Comparison of ENCODE assay signal across 18 cellular contexts in genomic region chr2:232588031-232588430, GRCh38. TPM values are rescaled to one million over a fixed set of nuclear protein-coding genes. Genes with fewer than 3 reads are reported as not detected.
DNase-seq lines count a peak whose midpoint lies in the region; ATAC-seq and TF ChIP-seq lines count a peak whose summit lies in the region.
"Had no signal": no experiment of that assay in that cellular context is flagged by ENCODE, and none has a peak within 500 bp of the region (broad histone marks: within the 10 kb centered on the region; RNA-seq: fewer than 3 reads in every experiment).

No MANE protein-coding gene starts in this region.

- no peak overlapping the region for H2AK5ac ChIP-seq in neuronal stem cell (ENCODE audit: low read depth, low read length)

- DNase-seq in neuronal stem cell (ENCODE audit: low spot score), result no peak
- DNase-seq in NCI-H524 treated with DMSO at 0.1 percent for 48 hours (lab: John Stamatoyannopoulos, UW), result no peak
- no peak for DNase-seq in activated CD8-positive, alpha-beta T cell treated with anti-CD3 and anti-CD28 coated beads for 36 hours
- DNase-seq: CD8-positive, alpha-beta memory T cell; GOT3; KG1; NCI-H187; NCI-H345; NCI-H526; PC-3 had no signal

- no peaks in the 10 kb centered on the region for H3K9me3 ChIP-seq in neuronal stem cell (replicated peaks in 1 of 2; ENCODE audit: control insufficient read depth in 2 of 2, insufficient read depth in 1 of 2, low read depth in 1 of 2, low read length in 2 of 2)
- H3K9me3 ChIP-seq: SJSA1 had no signal

- no peak overlapping the region for H3K4ac ChIP-seq in neuronal stem cell (ENCODE audit: low read length)

- no peak overlapping the region for H2BK15ac ChIP-seq in neuronal stem cell (ENCODE audit: low read length)

- H3K9me3 Mint-ChIP-seq in dendritic cell treated with granulocyte-macrophage colony-stimulating factor and Interleukin-4, amounts not matched to agents 40 ng/mL and 50 ng/mL, for 4 days, result no peaks in the 10 kb centered on the region
- H3K9me3 Mint-ChIP-seq in activated CD8-positive, alpha-beta T cell treated with anti-CD3 and anti-CD28 coated beads for 36 hours, result peaks cover 2% of the 10 kb centered on the region
- H3K9me3 Mint-ChIP-seq: CD8-positive, alpha-beta memory T cell had no signal

- H3K27ac Mint-ChIP-seq in dendritic cell treated with granulocyte-macrophage colony-stimulating factor and Interleukin-4, amounts not matched to agents 40 ng/mL and 50 ng/mL, for 4 days, result peak overlapping the region; percentile 77
- H3K27ac Mint-ChIP-seq in activated CD8-positive, alpha-beta T cell treated with anti-CD3 and anti-CD28 coated beads for 36 hours, result no peak overlapping the region

- H2BK120ac ChIP-seq in neuronal stem cell (ENCODE audit: low read depth, low read length), result no peak overlapping the region

- no peak overlapping the region for H3K14ac ChIP-seq in neuronal stem cell (ENCODE audit: low read length)

- no peak for TF ChIP-seq CTCF in VCaP (conservative IDR thresholded peaks at IDR 0.05)
- no peak for TF ChIP-seq CTCF in activated CD8-positive, alpha-beta T cell treated with anti-CD3 and anti-CD28 coated beads for 36 hours (IDR thresholded peaks at IDR 0.05)

- H3K4me2 ChIP-seq in neuronal stem cell (ENCODE audit: insufficient read depth, low read length, poor library complexity, severe bottlenecking), result no peak overlapping the region

- no peak overlapping the region for H3K23ac ChIP-seq in neuronal stem cell (ENCODE audit: low read depth, low read length, poor library complexity)

- no peak overlapping the region for H2BK5ac ChIP-seq in neuronal stem cell (ENCODE audit: low read length)

- no peak overlapping the region for H3K4me3 ChIP-seq in neuronal stem cell (ENCODE audit: low read length in 2 of 2)
- H3K4me3 ChIP-seq: BLaER1 treated with 17β-estradiol and CSF1 and Interleukin-3, amounts not matched to agents 10 nM and 100 nM; SJSA1 had no signal

- intact Hi-C loops in dendritic cell treated with granulocyte-macrophage colony-stimulating factor and Interleukin-4, amounts not matched to agents 40 ng/mL and 50 ng/mL, for 4 days (cut with micrococcal nuclease), result no loop called here
- intact Hi-C loops in activated CD8-positive, alpha-beta T cell treated with anti-CD3 and anti-CD28 coated beads for 36 hours (cut with micrococcal nuclease), result no loop called here

- CTCF ChIA-PET in activated CD8-positive, alpha-beta T cell treated with anti-CD3 and anti-CD28 coated beads for 36 hours (lab: Charles Lee), result no interaction called here

- H4K91ac ChIP-seq in neuronal stem cell (ENCODE audit: low read depth, low read length, poor library complexity), result no peak overlapping the region

- POLR2A ChIA-PET in activated CD8-positive, alpha-beta T cell treated with anti-CD3 and anti-CD28 coated beads for 36 hours (lab: Charles Lee), result no interaction called here

- no peak overlapping the region for H3K4me3 Mint-ChIP-seq in dendritic cell treated with granulocyte-macrophage colony-stimulating factor and Interleukin-4, amounts not matched to agents 40 ng/mL and 50 ng/mL, for 4 days
- H3K4me3 Mint-ChIP-seq in activated CD8-positive, alpha-beta T cell treated with anti-CD3 and anti-CD28 coated beads for 36 hours, result no peak overlapping the region
- H3K4me3 Mint-ChIP-seq: CD8-positive, alpha-beta memory T cell had no signal

- no peak overlapping the region for H2BK12ac ChIP-seq in neuronal stem cell (ENCODE audit: low read length)

- H2AFZ ChIP-seq in neuronal stem cell (ENCODE audit: low read length), result no peak overlapping the region

- ATAC-seq in GM21723 (IDR thresholded peaks at IDR 0.05; ENCODE audit: unreplicated experiment) (no peak), HG03095 (IDR thresholded peaks at IDR 0.05; ENCODE audit: unreplicated experiment) (no peak)
- no peak for ATAC-seq in activated CD8-positive, alpha-beta T cell treated with anti-CD3 and anti-CD28 coated beads for 36 hours

- WGBS in neuronal stem cell (ENCODE audit: extremely low coverage in 2 of 2, insufficient read length in 2 of 2, insufficient replicate concordance in 1 of 2), 2 donors, result no CpG with 5 or more reads among the region's 8 CpGs

- peaks cover 38% of the 10 kb centered on the region for H3K4me1 Mint-ChIP-seq in dendritic cell treated with granulocyte-macrophage colony-stimulating factor and Interleukin-4, amounts not matched to agents 40 ng/mL and 50 ng/mL, for 4 days (ENCODE audit: low read depth)
- H3K4me1 Mint-ChIP-seq in activated CD8-positive, alpha-beta T cell treated with anti-CD3 and anti-CD28 coated beads for 36 hours (ENCODE audit: low read depth), result peaks cover 3% of the 10 kb centered on the region
- H3K4me1 Mint-ChIP-seq: CD8-positive, alpha-beta memory T cell had no signal

- no peaks in the 10 kb centered on the region for H3K79me1 ChIP-seq in neuronal stem cell (ENCODE audit: low read depth, low read length)

- no peak overlapping the region for H4K8ac ChIP-seq in neuronal stem cell (ENCODE audit: low read depth, low read length)

- peak overlapping the region; percentile 3 for H3K18ac ChIP-seq in neuronal stem cell (ENCODE audit: low read length)

- H3K36me3 Mint-ChIP-seq in dendritic cell treated with granulocyte-macrophage colony-stimulating factor and Interleukin-4, amounts not matched to agents 40 ng/mL and 50 ng/mL, for 4 days (ENCODE audit: low read depth), result peaks cover 18% of the 10 kb centered on the region
- peaks cover 15% of the 10 kb centered on the region for H3K36me3 Mint-ChIP-seq in activated CD8-positive, alpha-beta T cell treated with anti-CD3 and anti-CD28 coated beads for 36 hours (ENCODE audit: low read depth)

- H3K27ac ChIP-seq in VCaP, result peak overlapping the region; percentile 82
- H3K27ac ChIP-seq in neuronal stem cell (replicated peaks; ENCODE audit: low read length), result no peak overlapping the region
- H3K27ac ChIP-seq in temporal lobe (ENCODE audit: low read depth, low read length), result peak overlapping the region; percentile 81
- H3K27ac ChIP-seq: BLaER1 treated with 17β-estradiol and CSF1 and Interleukin-3, amounts not matched to agents 10 nM and 100 nM; SJSA1 had no signal

- H3K9ac ChIP-seq in neuronal stem cell (ENCODE audit: low read depth, low read length, poor library complexity), result no peak overlapping the region
- H3K9ac ChIP-seq: BLaER1 treated with 17β-estradiol and CSF1 and Interleukin-3, amounts not matched to agents 10 nM and 100 nM had no signal

- H3K27me3 Mint-ChIP-seq in dendritic cell treated with granulocyte-macrophage colony-stimulating factor and Interleukin-4, amounts not matched to agents 40 ng/mL and 50 ng/mL, for 4 days, result peaks cover 8% of the 10 kb centered on the region
- no peaks in the 10 kb centered on the region for H3K27me3 Mint-ChIP-seq in activated CD8-positive, alpha-beta T cell treated with anti-CD3 and anti-CD28 coated beads for 36 hours

- H3K4me1 ChIP-seq in neuronal stem cell (ENCODE audit: control insufficient read depth in 2 of 2, insufficient read depth in 1 of 2, low read depth in 1 of 2, low read length in 2 of 2), result no peaks in the 10 kb centered on the region
- H3K4me1 ChIP-seq: SJSA1 had no signal

- H3K27me3 ChIP-seq in neuronal stem cell (ENCODE audit: control insufficient read depth in 3 of 3, insufficient read depth in 3 of 3, low read depth in 1 of 3, low read length in 3 of 3), result no peaks in the 10 kb centered on the region
- H3K27me3 ChIP-seq: BLaER1 treated with 17β-estradiol and CSF1 and Interleukin-3, amounts not matched to agents 10 nM and 100 nM; SJSA1 had no signal

- H3K36me3 ChIP-seq in neuronal stem cell (replicated peaks in 1 of 2; ENCODE audit: control insufficient read depth in 2 of 2, insufficient read depth in 2 of 2, low read length in 2 of 2), result peaks cover 4 to 14% of the 10 kb centered on the region in 2 donors

RNA-seq across cellular contexts. Expression of gene EIF4E2, which starts 37.5 kb away (rescaled TPM):
- polyA plus RNA-seq in neuronal stem cell (2013, experiment 1 of 2), result 57.9 TPM
- polyA plus RNA-seq in neuronal stem cell (2013, experiment 2 of 2), result 58.5 TPM
- total RNA-seq in temporal lobe, result 30.5 TPM
- 10 to 100 TPM; 49.2 to 50.4 TPM for total RNA-seq in activated CD8-positive, alpha-beta T cell treated with anti-CD3 and anti-CD28 coated beads for 36 hours

RNA-seq across cellular contexts. Expression of gene TIGD1, which starts 37.7 kb away (rescaled TPM):
- polyA plus RNA-seq in neuronal stem cell (2013, experiment 1 of 2), result 10.3 TPM
- 10.3 TPM for polyA plus RNA-seq in neuronal stem cell (2013, experiment 2 of 2)
- total RNA-seq in temporal lobe, result 8.9 TPM
- 1 to 10 TPM; 8.3 to 8.7 TPM for total RNA-seq in activated CD8-positive, alpha-beta T cell treated with anti-CD3 and anti-CD28 coated beads for 36 hours

RNA-seq across cellular contexts. Expression of gene EFHD1, which starts 45.4 kb away (rescaled TPM):
- polyA plus RNA-seq in neuronal stem cell (2013, experiment 1 of 2), result 29.6 TPM
- 28.2 TPM for polyA plus RNA-seq in neuronal stem cell (2013, experiment 2 of 2)
- 2.7 TPM for total RNA-seq in temporal lobe
- total RNA-seq in activated CD8-positive, alpha-beta T cell treated with anti-CD3 and anti-CD28 coated beads for 36 hours, result 1 to 10 TPM in 1 of 2 experiments, under 1 TPM in 1; 0.70 to 1.2 TPM

RNA-seq across cellular contexts. Expression of gene CHRNG, which starts 48.5 kb away (rescaled TPM):
- polyA plus RNA-seq in neuronal stem cell (2013, experiment 1 of 2), result not detected
- polyA plus RNA-seq in neuronal stem cell (2013, experiment 2 of 2), result not detected
- total RNA-seq in temporal lobe, result not detected
- total RNA-seq in activated CD8-positive, alpha-beta T cell treated with anti-CD3 and anti-CD28 coated beads for 36 hours, result not detected
- total RNA-seq: A673; CD8-positive, alpha-beta memory T cell; PC-3; SJSA1 had no signal
- polyA plus RNA-seq: CD8-positive, alpha-beta memory T cell had no signal
